Comparison of ENCODE assay signal across 16 cellular contexts in the genomic region with DNA sequence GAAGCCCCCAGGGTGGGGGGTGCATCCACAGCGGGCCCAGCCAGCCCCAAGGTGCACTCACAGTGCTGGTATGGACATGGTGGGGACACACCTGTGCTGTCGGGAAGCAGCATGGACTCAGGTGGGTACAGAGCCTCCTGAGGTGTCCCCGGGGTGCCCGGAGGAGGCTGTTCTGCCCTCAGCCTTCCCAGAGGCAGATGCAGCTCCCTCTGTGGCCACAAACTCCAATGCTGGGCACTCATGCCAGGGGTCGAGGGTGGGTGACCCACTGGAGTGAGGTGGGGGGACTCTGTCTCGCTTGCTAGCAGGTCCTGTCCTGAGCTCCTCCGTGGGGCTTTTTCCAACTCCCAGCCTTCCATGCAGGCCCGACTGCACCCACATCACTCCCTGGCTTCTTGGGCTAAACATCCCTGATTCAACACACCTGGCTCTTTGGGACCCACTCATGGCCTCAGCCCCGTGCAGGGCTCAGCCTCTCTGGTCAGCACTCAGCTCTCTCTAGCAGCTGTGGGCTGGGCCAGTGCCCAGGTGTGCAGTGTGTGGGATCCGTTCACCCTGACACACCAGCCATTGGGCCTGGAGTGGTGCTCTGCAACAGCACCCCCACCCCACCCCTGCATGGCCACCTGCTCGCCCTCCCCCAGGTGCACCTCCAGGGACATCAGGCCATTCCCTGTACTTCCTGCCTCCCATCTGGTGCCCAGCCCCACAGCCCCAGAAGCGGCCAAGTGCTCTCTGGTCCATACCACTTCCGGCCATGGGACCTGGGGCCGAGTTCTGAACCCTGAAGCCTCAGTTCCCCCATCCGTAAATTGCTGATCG. TPM values are rescaled to one million over a fixed set of nuclear protein-coding genes. Genes with fewer than 3 reads are reported as not detected.
A peak's percentile ranks its signal among the peaks of the same experiment; 100 is the strongest.
DNase-seq lines count a peak whose midpoint lies in the region; ATAC-seq and TF ChIP-seq lines count a peak whose summit lies in the region.
"Had no signal": no experiment of that assay in that cellular context is flagged by ENCODE, and none has a peak within 500 bp of the region (broad histone marks: within the 10 kb centered on the region; RNA-seq: fewer than 3 reads in every experiment).

No MANE protein-coding gene starts in this region.

- in situ Hi-C loops in gastrocnemius medialis (cut with MboI; ENCODE audit: low sequenced_read_pairs in 4 of 4): no loop called here

- H3K4me3 ChIP-seq in AG04450 (ENCODE audit: low read depth, low read length) (no peak overlapping the region), iPS-15b (ENCODE audit: low read depth, low read length) (no peak overlapping the region), gastrocnemius medialis (no peak overlapping the region)
- H3K4me3 ChIP-seq: breast epithelium, heart right ventricle had no signal

- no peaks in the 10 kb centered on the region for H3K36me3 ChIP-seq in iPS-15b (ENCODE audit: control insufficient read depth, insufficient read depth, low read length)
- no peaks in the 10 kb centered on the region for H3K36me3 ChIP-seq in gastrocnemius medialis
- H3K36me3 ChIP-seq: breast epithelium had no signal

- intact Hi-C loops in gastrocnemius medialis (cut with DNase I; ENCODE audit: low total_unique reads): no loop called here

- DNase-seq in AG04450 (ENCODE audit: low read depth, low spot score) (no peak), NCI-H510A treated with DMSO at 0.1 percent for 48 hours (lab: John Stamatoyannopoulos, UW) (peak; percentile 57), gastrocnemius medialis (no peak), DMS53 treated with DMSO at 0.1 percent for 48 hours (lab: John Stamatoyannopoulos, UW; ENCODE audit: unreplicated experiment) (no peak)
- DNase-seq in activated CD4-positive, alpha-beta T cell treated with anti-CD3 and anti-CD28 coated beads, Interleukin-2, amount 50 U/mL, for 1 hour: no peak
- DNase-seq: activated CD4-positive, alpha-beta T cell treated with anti-CD3 and anti-CD28 coated beads for 1 hour; heart right ventricle; left colon; NCI-H1436 treated with DMSO at 0.1 percent for 48 hours; NCI-H2227 treated with DMSO at 0.1 percent for 48 hours; SHP77; stimulated activated naive CD4-positive, alpha-beta T cell treated with Interleukin-2 at 50 U/mL for 16 hours had no signal

- no peak for TF ChIP-seq POLR2A in gastrocnemius medialis (IDR thresholded peaks at IDR 0.05)

- ATAC-seq in gastrocnemius medialis: no peak
- ATAC-seq in HG03521 (IDR thresholded peaks at IDR 0.05; ENCODE audit: unreplicated experiment): no peak
- no peak for ATAC-seq in HG02852 (IDR thresholded peaks at IDR 0.05; ENCODE audit: unreplicated experiment)
- ATAC-seq: left colon had no signal

- CTCF ChIA-PET in AG04450 (lab: Charles Lee): interaction anchor here (0.7 kb wide), 1 partner anchor 388 kb away, joined by 3 read pairs; no protein-coding TSS in a partner anchor

- no peaks in the 10 kb centered on the region; the same call in 1 of the 2 replicates for H3K9me3 ChIP-seq in AG04450 (ENCODE audit: control insufficient read depth, insufficient read depth, low read length)
- H3K9me3 ChIP-seq in iPS-15b (ENCODE audit: control insufficient read depth, insufficient read depth, low read length): no peaks in the 10 kb centered on the region
- no peaks in the 10 kb centered on the region for H3K9me3 ChIP-seq in gastrocnemius medialis
- H3K9me3 ChIP-seq: breast epithelium, heart right ventricle had no signal

- POLR2A ChIA-PET in AG04450 (lab: Yijun Ruan, JAX): interaction anchor here (0.6 to 1.0 kb wide), 2 partner anchors 30 to 294 kb away, joined by 3 read pairs; no protein-coding TSS in a partner anchor

- H3K27ac ChIP-seq in AG04450 (ENCODE audit: low read depth, low read length) (peak overlapping the region; percentile 21), gastrocnemius medialis (peak overlapping the region in 3 of 4 donors; percentile 1 to 62 (median 61))
- H3K27ac ChIP-seq: breast epithelium had no signal

- no peaks in the 10 kb centered on the region for H3K27me3 ChIP-seq in AG04450 (ENCODE audit: control insufficient read depth, insufficient read depth, low read length)
- H3K27me3 ChIP-seq in iPS-15b (ENCODE audit: control insufficient read depth, insufficient read depth, low read length): no peaks in the 10 kb centered on the region
- H3K27me3 ChIP-seq in gastrocnemius medialis: no peaks in the 10 kb centered on the region
- H3K27me3 ChIP-seq: breast epithelium, heart right ventricle had no signal

- H3K9ac ChIP-seq in iPS-15b (ENCODE audit: low read depth, low read length): peak overlapping the region; percentile 5

- no peaks in the 10 kb centered on the region for H3K4me1 ChIP-seq in iPS-15b (ENCODE audit: control insufficient read depth, insufficient read depth, low read length)
- H3K4me1 ChIP-seq in gastrocnemius medialis: peaks cover 32 to 34% of the 10 kb centered on the region in 2 donors
- H3K4me1 ChIP-seq: breast epithelium had no signal

- TF ChIP-seq CTCF in AG04450 (IDR thresholded peaks at IDR 0.05; ENCODE audit: low read depth, low read length): no peak
- TF ChIP-seq CTCF in gastrocnemius medialis (IDR thresholded peaks at IDR 0.05 in 4 of 5, conservative IDR thresholded peaks at IDR 0.05 in 1 of 5): no peak

RNA-seq across cellular contexts. Expression of gene RAMP1, which starts 16.0 kb away (rescaled TPM):
- polyA plus RNA-seq in AG04450 (2011; rRNA removed): 26.5 and 47.7 TPM in 2 replicates
- polyA minus RNA-seq in AG04450 (2011; rRNA and poly(A)+ RNA removed): 5.9 and 6.7 TPM in 2 replicates
- total RNA-seq in gastrocnemius medialis: 100 to 1,000 TPM in 1 of 4 donors, 10 to 100 TPM in 3; 28.7 to 168 (median 71.8) TPM
